8 cellular contexts compared by ENCODE assay signal in the genomic region with DNA sequence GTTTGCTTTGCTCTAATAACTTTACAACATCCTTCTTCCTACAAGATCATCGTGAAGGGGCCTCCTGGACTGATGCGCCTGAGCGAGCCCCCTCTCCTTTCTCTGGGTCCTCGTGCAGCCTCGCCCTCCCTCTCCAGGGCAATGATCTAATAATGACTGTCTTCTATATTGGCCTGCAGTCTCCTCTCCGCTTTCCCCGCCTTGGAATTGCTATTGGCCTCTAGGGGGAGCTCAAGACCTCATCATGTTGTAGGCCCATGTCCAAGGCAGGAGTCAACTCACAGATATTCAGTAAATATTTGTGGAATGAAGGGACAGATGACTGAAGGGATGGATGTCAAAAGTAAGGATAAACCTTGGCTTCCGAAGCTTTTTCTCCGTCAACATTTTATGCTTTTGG.
DNase-seq lines count a peak whose midpoint lies in the region; ATAC-seq and TF ChIP-seq lines count a peak whose summit lies in the region.

No MANE protein-coding gene starts in this region.

- no peaks in the 10 kb centered on the region for H3K36me3 Mint-ChIP-seq in type B pancreatic cell
- H3K36me3 Mint-ChIP-seq in CD8-positive, alpha-beta T cell: no peaks in the 10 kb centered on the region

- no peaks in the 10 kb centered on the region for H3K36me3 ChIP-seq in brain microvascular endothelial cell (replicated peaks)
- no peaks in the 10 kb centered on the region for H3K36me3 ChIP-seq in CD8-positive, alpha-beta T cell (ENCODE audit: insufficient read depth, low read length)

- no peaks in the 10 kb centered on the region for H3K9me3 ChIP-seq in CD8-positive, alpha-beta T cell (ENCODE audit: low read length)

- peak; percentile 53 for TF ChIP-seq CTCF in brain microvascular endothelial cell (IDR thresholded peaks at IDR 0.05; ENCODE audit: low read depth, low read length, missing control alignments)
- TF ChIP-seq CTCF in type B pancreatic cell (conservative IDR thresholded peaks at IDR 0.05): peak; percentile 89
- TF ChIP-seq CTCF in CD8-positive, alpha-beta T cell (IDR thresholded peaks at IDR 0.05): no peak

- H3K27ac Mint-ChIP-seq in type B pancreatic cell: peak overlapping the region; percentile 22
- no peak overlapping the region for H3K27ac Mint-ChIP-seq in CD8-positive, alpha-beta T cell

- no peaks in the 10 kb centered on the region for H3K27me3 ChIP-seq in brain microvascular endothelial cell (replicated peaks)
- H3K27me3 ChIP-seq in CD8-positive, alpha-beta T cell (ENCODE audit: insufficient read depth, low read length): no peaks in the 10 kb centered on the region

- CTCF ChIA-PET in CD8-positive, alpha-beta T cell (lab: Charles Lee): interaction anchor here (0.6 kb wide), 1 partner anchor 625 kb away, joined by 3 read pairs; no protein-coding TSS in a partner anchor

- peaks cover 11% of the 10 kb centered on the region for H3K27me3 Mint-ChIP-seq in type B pancreatic cell
- H3K27me3 Mint-ChIP-seq in CD8-positive, alpha-beta T cell (ENCODE audit: low read depth): no peaks in the 10 kb centered on the region

- no peaks in the 10 kb centered on the region for H3K9me3 Mint-ChIP-seq in type B pancreatic cell
- peaks cover 5% of the 10 kb centered on the region for H3K9me3 Mint-ChIP-seq in CD8-positive, alpha-beta T cell

- POLR2A ChIA-PET in CD8-positive, alpha-beta T cell (lab: Charles Lee): no interaction called here

- no peak overlapping the region for H3K4me3 ChIP-seq in brain microvascular endothelial cell (ENCODE audit: low read depth, low read length)
- H3K4me3 ChIP-seq in CD8-positive, alpha-beta T cell (ENCODE audit: low read depth, low read length): no peak overlapping the region

- peaks cover 7% of the 10 kb centered on the region for H3K4me1 Mint-ChIP-seq in type B pancreatic cell (ENCODE audit: unreplicated experiment)
- no peaks in the 10 kb centered on the region for H3K4me1 Mint-ChIP-seq in CD8-positive, alpha-beta T cell (ENCODE audit: low read depth)

- DNase-seq in COLO668 (lab: John Stamatoyannopoulos, UW; ENCODE audit: unreplicated experiment) (peak; percentile 58), HT1080 (ENCODE audit: low read depth) (peak; percentile 52), NCI-H69 (lab: John Stamatoyannopoulos, UW) (peak; percentile 87), brain microvascular endothelial cell (peak; percentile 32), kidney glomerular epithelial cell (lab: John Stamatoyannopoulos, UW) (peak; percentile 80), type B pancreatic cell (ENCODE audit: extremely low spot score, unreplicated experiment) (no peak)
- no peak for DNase-seq in effector CD4-positive, alpha-beta T cell
- no peak for DNase-seq in CD8-positive, alpha-beta T cell

- H3K4me1 ChIP-seq in CD8-positive, alpha-beta T cell (ENCODE audit: insufficient read depth, low read length): no peaks in the 10 kb centered on the region

- in situ Hi-C loops in brain microvascular endothelial cell (cut with HindIII; ENCODE audit: low pct_ligation_motif_present, low sequenced_read_pairs): no loop called here

- no peak overlapping the region for H3K4me3 Mint-ChIP-seq in type B pancreatic cell
- H3K4me3 Mint-ChIP-seq in CD8-positive, alpha-beta T cell: no peak overlapping the region

- intact Hi-C loops in CD8-positive, alpha-beta T cell (cut with DNase I, micrococcal nuclease): no loop called here

- no peak for ATAC-seq in CD8-positive, alpha-beta T cell

- H3K27ac ChIP-seq in brain microvascular endothelial cell: no peak overlapping the region
- H3K27ac ChIP-seq in CD8-positive, alpha-beta T cell (ENCODE audit: low read depth, low read length): no peak overlapping the region

Comparison
In these comparisons a context has a peak if more than half of its experiments do, and no peak if none do; other contexts are left out.
1. DNase-seq: peak in COLO668 (single experiment), HT1080 (single experiment), NCI-H69 (single experiment), brain microvascular endothelial cell (single experiment) and kidney glomerular epithelial cell (single experiment); none in type B pancreatic cell (single experiment), effector CD4-positive, alpha-beta T cell (single experiment) and CD8-positive, alpha-beta T cell (0 of 7).